ENCODE assay signal across 14 cellular contexts in genomic region chr6:11810854-11811643, GRCh38. TPM values are rescaled to one million over a fixed set of nuclear protein-coding genes. Genes with fewer than 3 reads are reported as not detected.
DNase-seq lines count a peak whose midpoint lies in the region; ATAC-seq lines count a peak whose summit lies in the region.
"Had no signal": no experiment of that assay in that cellular context is flagged by ENCODE, and none has a peak within 500 bp of the region (broad histone marks: within the 10 kb centered on the region; RNA-seq: fewer than 3 reads in every experiment).

No MANE protein-coding gene starts in this region.

- peak overlapping the region; percentile 16 for H3K27ac Mint-ChIP-seq in stimulated activated memory B cell treated with anti-CD40 and anti-IgM and Interleukin-4, amounts not matched to agents 10 μg/mL and 1 μg/mL and 100 μg/mL, for 72 hours
- H3K27ac Mint-ChIP-seq: activated B cell treated with CpG ODN at 0.5 μM for 24 hours had no signal

- H3K36me3 Mint-ChIP-seq in stimulated activated memory B cell treated with anti-CD40 and anti-IgM and Interleukin-4, amounts not matched to agents 10 μg/mL and 1 μg/mL and 100 μg/mL, for 72 hours: no peaks in the 10 kb centered on the region

- H3K9ac ChIP-seq in adipocyte (ENCODE audit: low read length): peak overlapping the region; percentile 15

- H3K4me3 ChIP-seq in adipocyte (ENCODE audit: low read length): peak overlapping the region; percentile 26
- no peak overlapping the region for H3K4me3 ChIP-seq in right cardiac atrium (ENCODE audit: low read length)

- peak overlapping the region; percentile 22 for H3K27ac ChIP-seq in right cardiac atrium (ENCODE audit: low read length)
- H3K27ac ChIP-seq: foreskin keratinocyte had no signal

- DNase-seq in NCI-H2227 (lab: John Stamatoyannopoulos, UW; ENCODE audit: unreplicated experiment): peak; percentile 60
- DNase-seq in adipocyte (ENCODE audit: low read depth): no peak
- peak in 2 of 3 donors; percentile 26 to 44 for DNase-seq in right cardiac atrium
- no peak for DNase-seq in HuH-7.5 (ENCODE audit: low spot score)
- no peak for DNase-seq in inferior parietal cortex (ENCODE audit: extremely low spot score)
- no peak for DNase-seq in NCI-H1436 (lab: John Stamatoyannopoulos, UW)
- DNase-seq: activated B cell treated with CpG ODN at 0.5 μM for 24 hours; activated effector memory CD4-positive, alpha-beta T cell treated with Interleukin-2 at 50 U/mL for 16 hours; Caco-2; foreskin keratinocyte; NCI-H1092; stimulated activated CD4-positive, alpha-beta T cell treated with anti-CD3 and anti-CD28 coated beads, Interleukin-4, amount 100 ng/mL, for 1 hour had no signal

- H3K36me3 ChIP-seq in adipocyte (ENCODE audit: control insufficient read depth, insufficient read depth, low read length, severe bottlenecking): no peaks in the 10 kb centered on the region

- ATAC-seq in right cardiac atrium: peak; percentile 32 to 37
- ATAC-seq in stimulated activated memory B cell treated with anti-CD40 and anti-IgM and Interleukin-4, amounts not matched to agents 10 μg/mL and 1 μg/mL and 100 μg/mL, for 72 hours: no peak
- ATAC-seq in GM18517 (IDR thresholded peaks at IDR 0.05; ENCODE audit: unreplicated experiment): no peak
- ATAC-seq: foreskin keratinocyte had no signal

- no peak overlapping the region for H3K4me3 Mint-ChIP-seq in stimulated activated memory B cell treated with anti-CD40 and anti-IgM and Interleukin-4, amounts not matched to agents 10 μg/mL and 1 μg/mL and 100 μg/mL, for 72 hours
- H3K4me3 Mint-ChIP-seq: activated B cell treated with CpG ODN at 0.5 μM for 24 hours had no signal

- H3K27me3 Mint-ChIP-seq in stimulated activated memory B cell treated with anti-CD40 and anti-IgM and Interleukin-4, amounts not matched to agents 10 μg/mL and 1 μg/mL and 100 μg/mL, for 72 hours: peaks cover 18% of the 10 kb centered on the region

- intact Hi-C loops in right cardiac atrium (cut with DNase I): no loop called here

- peaks cover 29% of the 10 kb centered on the region for H3K4me1 Mint-ChIP-seq in stimulated activated memory B cell treated with anti-CD40 and anti-IgM and Interleukin-4, amounts not matched to agents 10 μg/mL and 1 μg/mL and 100 μg/mL, for 72 hours
- H3K4me1 Mint-ChIP-seq: activated B cell treated with CpG ODN at 0.5 μM for 24 hours had no signal

- no peaks in the 10 kb centered on the region for H3K9me3 ChIP-seq in adipocyte (ENCODE audit: control insufficient read depth, low read length)
- no peaks in the 10 kb centered on the region for H3K9me3 ChIP-seq in right cardiac atrium (ENCODE audit: control insufficient read depth, low read length)
- H3K9me3 ChIP-seq: Caco-2 had no signal

- H3K4me1 ChIP-seq in adipocyte (ENCODE audit: control insufficient read depth, insufficient read depth, low read length) (peaks cover 39% of the 10 kb centered on the region), right cardiac atrium (ENCODE audit: control insufficient read depth, insufficient read depth, low read length) (peaks cover 3% of the 10 kb centered on the region)

- no peaks in the 10 kb centered on the region for H3K27me3 ChIP-seq in adipocyte (replicated peaks; ENCODE audit: control insufficient read depth, insufficient read depth, low read length)
- no peaks in the 10 kb centered on the region for H3K27me3 ChIP-seq in right cardiac atrium (ENCODE audit: control insufficient read depth, insufficient read depth)
- H3K27me3 ChIP-seq: foreskin keratinocyte had no signal

- H3K9me3 Mint-ChIP-seq in stimulated activated memory B cell treated with anti-CD40 and anti-IgM and Interleukin-4, amounts not matched to agents 10 μg/mL and 1 μg/mL and 100 μg/mL, for 72 hours: peaks cover 2% of the 10 kb centered on the region
- H3K9me3 Mint-ChIP-seq: activated B cell treated with CpG ODN at 0.5 μM for 24 hours had no signal

- 46% methylated on average over 12 of the region's 12 CpGs for WGBS in right cardiac atrium

RNA-seq across cellular contexts. Expression of gene ADTRP, which starts 32.4 kb away (rescaled TPM):
- total RNA-seq in right cardiac atrium: under 1 TPM in 2 of 4 donors, not detected in 2; 0.42 to 0.59 TPM
- polyA plus RNA-seq in right cardiac atrium: 0.05 TPM

Comparison
In these comparisons a context has a peak if more than half of its experiments do, and no peak if none do; other contexts are left out.
1. DNase-seq: peak in NCI-H2227 (single experiment) and right cardiac atrium (2 of 3); none in adipocyte (single experiment), HuH-7.5 (single experiment), inferior parietal cortex (single experiment) and NCI-H1436 (single experiment).
2. ATAC-seq: peak in right cardiac atrium (2 of 2); none in stimulated activated memory B cell treated with anti-CD40 and anti-IgM and Interleukin-4, amounts not matched to agents 10 μg/mL and 1 μg/mL and 100 μg/mL, for 72 hours (single experiment) and GM18517 (single experiment).